Comparison of ENCODE assay signal across 12 cellular contexts in genomic region chr14:72781476-72782181, GRCh38.
DNase-seq lines count a peak whose midpoint lies in the region; ATAC-seq and TF ChIP-seq lines count a peak whose summit lies in the region.
"Had no signal": no experiment of that assay in that cellular context is flagged by ENCODE, and none has a peak within 500 bp of the region (broad histone marks: within the 10 kb centered on the region; RNA-seq: fewer than 3 reads in every experiment).

No MANE protein-coding gene starts in this region.

- H3K9ac ChIP-seq in mesendoderm (ENCODE audit: low read length), result no peak overlapping the region

- peak overlapping the region; percentile 18 for H3K4me3 Mint-ChIP-seq in chondrocyte (ENCODE audit: unreplicated experiment)
- H3K4me3 Mint-ChIP-seq: activated CD8-positive, alpha-beta T cell treated with anti-CD3 and anti-CD28 coated beads for 36 hours; CD14-positive monocyte; stimulated activated naive B cell treated with anti-CD40 and anti-IgM and Interleukin-4, amounts not matched to agents 10 μg/mL and 1 μg/mL and 100 μg/mL, for 72 hours had no signal

- H3K4ac ChIP-seq in mesendoderm (ENCODE audit: low read depth, low read length), result no peak overlapping the region

- DNase-seq in ACHN, result peak; percentile 12
- peak; percentile 86 for DNase-seq in HS-27A (ENCODE audit: low read depth)
- DNase-seq in chondrocyte (ENCODE audit: low spot score), result no peak
- peak; percentile 46 for DNase-seq in mesendoderm
- DNase-seq in NCI-H510A treated with DMSO at 0.1 percent for 48 hours (lab: John Stamatoyannopoulos, UW), result no peak
- DNase-seq in GDM1 (lab: John Stamatoyannopoulos, UW), result no peak
- DNase-seq in NCI-H2081 treated with DMSO at 0.1 percent for 48 hours (lab: John Stamatoyannopoulos, UW), result no peak
- DNase-seq: activated CD8-positive, alpha-beta T cell treated with anti-CD3 and anti-CD28 coated beads for 36 hours; stimulated activated naive B cell treated with anti-CD40 and anti-IgM and Interleukin-4, amounts not matched to agents 10 μg/mL and 1 μg/mL and 100 μg/mL, for 72 hours had no signal

- H3K79me2 ChIP-seq in mesendoderm (ENCODE audit: control insufficient read depth, insufficient read depth, low read length), result no peaks in the 10 kb centered on the region

- H3K4me1 ChIP-seq in mesendoderm (ENCODE audit: control insufficient read depth, low read depth, low read length), result no peaks in the 10 kb centered on the region

- H3K36me3 Mint-ChIP-seq in chondrocyte (ENCODE audit: low read depth), result no peaks in the 10 kb centered on the region
- H3K36me3 Mint-ChIP-seq: CD14-positive monocyte had no signal

- no peak overlapping the region for H3K4me3 ChIP-seq in mesendoderm (ENCODE audit: low read length)
- H3K4me3 ChIP-seq: K562 had no signal

- H2BK15ac ChIP-seq in mesendoderm (replicated peaks; ENCODE audit: low read depth), result no peak overlapping the region

- H3K27me3 Mint-ChIP-seq in chondrocyte (ENCODE audit: low read depth), result no peaks in the 10 kb centered on the region
- H3K27me3 Mint-ChIP-seq: activated CD8-positive, alpha-beta T cell treated with anti-CD3 and anti-CD28 coated beads for 36 hours; stimulated activated naive B cell treated with anti-CD40 and anti-IgM and Interleukin-4, amounts not matched to agents 10 μg/mL and 1 μg/mL and 100 μg/mL, for 72 hours had no signal

- H2BK120ac ChIP-seq in mesendoderm (ENCODE audit: low read depth, low read length), result no peak overlapping the region

- H3K36me3 ChIP-seq in mesendoderm (ENCODE audit: control insufficient read depth, insufficient read depth, low read length), result no peaks in the 10 kb centered on the region

- TF ChIP-seq CTCF in chondrocyte (IDR thresholded peaks at IDR 0.05), result no peak

- no peak overlapping the region for H2AK5ac ChIP-seq in mesendoderm (ENCODE audit: low read length)

- no peak overlapping the region for H4K5ac ChIP-seq in mesendoderm (ENCODE audit: low read length)

- no peak for ATAC-seq in HG03432 (IDR thresholded peaks at IDR 0.05; ENCODE audit: unreplicated experiment)
- ATAC-seq: activated CD8-positive, alpha-beta T cell treated with anti-CD3 and anti-CD28 coated beads for 36 hours; K562; stimulated activated naive B cell treated with anti-CD40 and anti-IgM and Interleukin-4, amounts not matched to agents 10 μg/mL and 1 μg/mL and 100 μg/mL, for 72 hours had no signal

- no peak overlapping the region for H2BK5ac ChIP-seq in mesendoderm (ENCODE audit: low read length)

- in situ Hi-C loops in ACHN (cut with HindIII; ENCODE audit: low pct_ligation_motif_present, low pct_unique_long_range_greater_than_20kb, low sequenced_read_pairs), result no loop called here

- no peak overlapping the region for H4K8ac ChIP-seq in mesendoderm (ENCODE audit: low read depth, low read length)

- WGBS in mesendoderm (ENCODE audit: extremely low coverage, insufficient coverage, low lambda C conversion rate), result no CpG with 5 or more reads among the region's 12 CpGs

- H3K9me3 Mint-ChIP-seq in chondrocyte (ENCODE audit: low read depth), result peaks cover 2% of the 10 kb centered on the region

- H3K4me1 Mint-ChIP-seq in chondrocyte (ENCODE audit: low read depth), result peaks cover 33% of the 10 kb centered on the region
- H3K4me1 Mint-ChIP-seq: CD14-positive monocyte had no signal

- no peak overlapping the region for H3K23ac ChIP-seq in mesendoderm (ENCODE audit: low read length)

- no peaks in the 10 kb centered on the region for H3K79me1 ChIP-seq in mesendoderm (ENCODE audit: low read length)

- H3K27me3 ChIP-seq in mesendoderm (ENCODE audit: insufficient read depth, low read length, poor library complexity), result no peaks in the 10 kb centered on the region

- no peak overlapping the region for H3K27ac ChIP-seq in mesendoderm (ENCODE audit: low read depth, low read length)

- no peak overlapping the region for H3K4me2 ChIP-seq in mesendoderm (ENCODE audit: low read length)

- no peak overlapping the region for H3K18ac ChIP-seq in mesendoderm (ENCODE audit: low read length)

- H3K27ac Mint-ChIP-seq in chondrocyte (ENCODE audit: unreplicated experiment), result peak overlapping the region; percentile 91
- H3K27ac Mint-ChIP-seq: activated CD8-positive, alpha-beta T cell treated with anti-CD3 and anti-CD28 coated beads for 36 hours; CD14-positive monocyte; stimulated activated naive B cell treated with anti-CD40 and anti-IgM and Interleukin-4, amounts not matched to agents 10 μg/mL and 1 μg/mL and 100 μg/mL, for 72 hours had no signal

- H3K56ac ChIP-seq in mesendoderm (ENCODE audit: low read length), result no peak overlapping the region

Comparison
In these comparisons a context has a peak if more than half of its experiments do, and no peak if none do; other contexts are left out.
1. DNase-seq: peak in ACHN (single experiment), HS-27A (single experiment) and mesendoderm (single experiment); none in chondrocyte (single experiment), NCI-H510A treated with DMSO at 0.1 percent for 48 hours (single experiment), GDM1 (single experiment) and NCI-H2081 treated with DMSO at 0.1 percent for 48 hours (single experiment).